In genomic region chr14:23417269-23417668, GRCh38 we compare ENCODE assay signal across 14 cellular contexts. TPM values are rescaled to one million over a fixed set of nuclear protein-coding genes. Genes with fewer than 3 reads are reported as not detected.
"Had no signal": no experiment of that assay in that cellular context is flagged by ENCODE, and none has a peak within 500 bp of the region (broad histone marks: within the 10 kb centered on the region; RNA-seq: fewer than 3 reads in every experiment).

No MANE protein-coding gene starts in this region.

RNA-seq across cellular contexts. Expression of gene MYH6, which starts 9.2 kb away (rescaled TPM):
- total RNA-seq: activated CD8-positive, alpha-beta T cell treated with anti-CD3 and anti-CD28 coated beads, Interleukin-2, amount 10 ng/mL, durations not matched to agents 7 days and 5 days; activated naive CD8-positive, alpha-beta T cell treated with anti-CD3 and anti-CD28 coated beads, Interleukin-2, amount 10 ng/mL, durations not matched to agents 7 days and 5 days; ascending aorta; T-cell; T-helper 17 cell; T-helper 2 cell treated with Interferon-gamma antibody and Interleukin-4, amounts not matched to agents 100 ng/mL and 5 ng/mL, for 36 hours had no signal

RNA-seq across cellular contexts. Expression of gene MYH7, which starts 18.2 kb away (rescaled TPM):
- total RNA-seq: activated CD8-positive, alpha-beta T cell treated with anti-CD3 and anti-CD28 coated beads, Interleukin-2, amount 10 ng/mL, durations not matched to agents 7 days and 5 days; activated naive CD8-positive, alpha-beta T cell treated with anti-CD3 and anti-CD28 coated beads, Interleukin-2, amount 10 ng/mL, durations not matched to agents 7 days and 5 days; activated T-helper 2 cell treated with anti-CD3 and anti-CD28 coated beads, Interferon-gamma antibody, Interleukin-2, Interleukin-4, amounts not matched to agents 10 μg/mL and 5 μg/mL and 100 μg/mL, durations not matched to agents 14 hours and 24 hours and 36 hours; ascending aorta; T-cell; T-helper 17 cell; T-helper 2 cell treated with Interferon-gamma antibody and Interleukin-4, amounts not matched to agents 100 ng/mL and 5 ng/mL, for 36 hours; WTC11 had no signal

RNA-seq across cellular contexts. Expression of gene CMTM5, which starts 40.4 kb away (rescaled TPM):
- total RNA-seq: activated CD4-positive, alpha-beta memory T cell treated with anti-CD3 and anti-CD28 coated beads, Interleukin-2, amount 10 ng/mL, durations not matched to agents 7 days and 5 days; activated CD4-positive, alpha-beta T cell treated with anti-CD3 and anti-CD28 coated beads for 36 hours; activated CD4-positive, alpha-beta T cell treated with anti-CD3 and anti-CD28 coated beads, Interleukin-2, amount 10 ng/mL, durations not matched to agents 7 days and 5 days; activated CD8-positive, alpha-beta memory T cell treated with anti-CD3 and anti-CD28 coated beads, Interleukin-2, amount 10 ng/mL, durations not matched to agents 7 days and 5 days; activated CD8-positive, alpha-beta T cell treated with anti-CD3 and anti-CD28 coated beads, Interleukin-2, amount 10 ng/mL, durations not matched to agents 7 days and 5 days; activated naive CD8-positive, alpha-beta T cell treated with anti-CD3 and anti-CD28 coated beads, Interleukin-2, amount 10 ng/mL, durations not matched to agents 7 days and 5 days; activated T-helper 2 cell treated with anti-CD3 and anti-CD28 coated beads, Interferon-gamma antibody, Interleukin-2, Interleukin-4, amounts not matched to agents 10 μg/mL and 5 μg/mL and 100 μg/mL, durations not matched to agents 14 hours and 24 hours and 36 hours; cardiac septum; T-cell; T-helper 1 cell treated with Interleukin-12 subunit alpha and Interleukin-12 subunit beta and Interleukin-4 antibody, amounts not matched to agents 30 ng/mL and 1 ng/mL, for 36 hours; T-helper 2 cell treated with Interferon-gamma antibody and Interleukin-4, amounts not matched to agents 100 ng/mL and 5 ng/mL, for 36 hours had no signal

RNA-seq across cellular contexts. Expression of gene IL25, which starts 44.7 kb away (rescaled TPM):
- total RNA-seq: activated CD4-positive, alpha-beta memory T cell treated with anti-CD3 and anti-CD28 coated beads, Interleukin-2, amount 10 ng/mL, durations not matched to agents 7 days and 5 days; activated CD4-positive, alpha-beta T cell treated with anti-CD3 and anti-CD28 coated beads for 36 hours; activated CD4-positive, alpha-beta T cell treated with anti-CD3 and anti-CD28 coated beads, Interleukin-2, amount 10 ng/mL, durations not matched to agents 7 days and 5 days; activated CD8-positive, alpha-beta memory T cell treated with anti-CD3 and anti-CD28 coated beads, Interleukin-2, amount 10 ng/mL, durations not matched to agents 7 days and 5 days; activated CD8-positive, alpha-beta T cell treated with anti-CD3 and anti-CD28 coated beads, Interleukin-2, amount 10 ng/mL, durations not matched to agents 7 days and 5 days; activated T-helper 2 cell treated with anti-CD3 and anti-CD28 coated beads, Interferon-gamma antibody, Interleukin-2, Interleukin-4, amounts not matched to agents 10 μg/mL and 5 μg/mL and 100 μg/mL, durations not matched to agents 14 hours and 24 hours and 36 hours; ascending aorta; cardiac septum; T-cell; T-helper 1 cell treated with Interleukin-12 subunit alpha and Interleukin-12 subunit beta and Interleukin-4 antibody, amounts not matched to agents 30 ng/mL and 1 ng/mL, for 36 hours; T-helper 17 cell; T-helper 2 cell treated with Interferon-gamma antibody and Interleukin-4, amounts not matched to agents 100 ng/mL and 5 ng/mL, for 36 hours had no signal
